Comparison of ENCODE assay signal across 1 cellular context in genomic region chr1:18530567-18531502, GRCh38.
TF ChIP-seq lines count a peak whose summit lies in the region.

No MANE protein-coding gene starts in this region.

TF ChIP-seq in HEK293, 187 proteins besides CTCF, POLR2A, EP300 and RAD21 (continued from another document):
- TF ChIP-seq BCL11A (tag by site-specific recombination; IDR thresholded peaks at IDR 0.05; ENCODE audit: low read depth) (no peak), WT1 (tag by site-specific recombination; IDR thresholded peaks at IDR 0.05) (no peak), ZNF530 (tag by site-specific recombination; IDR thresholded peaks at IDR 0.05; ENCODE audit: low read depth) (no peak), KLF17 (tag by site-specific recombination; IDR thresholded peaks at IDR 0.05) (0 out of 2 replicates have a peak, but pooled peaks have one; percentile 51), ZNF600 (tag by site-specific recombination; IDR thresholded peaks at IDR 0.05) (peak; percentile 48; the same call in 1 of the 2 replicates), ZNF350 (tag by site-specific recombination; IDR thresholded peaks at IDR 0.05) (no peak), YY2 (tag by site-specific recombination; IDR thresholded peaks at IDR 0.05) (no peak), ZSCAN30 (tag by site-specific recombination; IDR thresholded peaks at IDR 0.05) (no peak), KLF7 (tag by site-specific recombination; IDR thresholded peaks at IDR 0.05; ENCODE audit: borderline replicate concordance) (no peak), ZNF138 (tag by site-specific recombination; IDR thresholded peaks at IDR 0.05; ENCODE audit: borderline replicate concordance) (no peak), PATZ1 (tag by site-specific recombination; IDR thresholded peaks at IDR 0.05) (0 out of 2 replicates have a peak, but pooled peaks have one; percentile 27), SCRT2 (tag by site-specific recombination; IDR thresholded peaks at IDR 0.05) (no peak), ZBTB17 (tag by site-specific recombination; IDR thresholded peaks at IDR 0.05) (peak; percentile 64), PRDM10 (tag by site-specific recombination; IDR thresholded peaks at IDR 0.05) (peak; percentile 78), ZNF629 (tag by site-specific recombination; IDR thresholded peaks at IDR 0.05) (0 out of 2 replicates have a peak, but pooled peaks have one; percentile 27), ZSCAN18 (tag by site-specific recombination; IDR thresholded peaks at IDR 0.05) (no peak), ZNF155 (tag by site-specific recombination; IDR thresholded peaks at IDR 0.05) (no peak), ZNF174 (tag by site-specific recombination; IDR thresholded peaks at IDR 0.05) (no peak), ZSCAN16 (tag by site-specific recombination; IDR thresholded peaks at IDR 0.05) (no peak), INSM2 (tag by site-specific recombination; IDR thresholded peaks at IDR 0.05) (no peak), ZNF2 (tag by site-specific recombination; IDR thresholded peaks at IDR 0.05) (no peak), GLI4 (tag by site-specific recombination; IDR thresholded peaks at IDR 0.05) (no peak), EGR2 (tag by site-specific recombination; IDR thresholded peaks at IDR 0.05; ENCODE audit: low read depth) (peak; percentile 75), ZNF398 (tag by site-specific recombination; IDR thresholded peaks at IDR 0.05) (peak; percentile 52), ZFHX2 (tag by site-specific recombination; conservative IDR thresholded peaks at IDR 0.05) (peak; percentile 69), GLIS1 (tag by site-specific recombination; IDR thresholded peaks at IDR 0.05) (no peak), ZNF266 (tag by site-specific recombination; IDR thresholded peaks at IDR 0.05; ENCODE audit: low read depth) (no peak), SALL2 (tag by site-specific recombination; IDR thresholded peaks at IDR 0.05; ENCODE audit: borderline replicate concordance) (no peak), BCL6B (tag by site-specific recombination; IDR thresholded peaks at IDR 0.05) (no peak), ZBTB6 (tag by site-specific recombination; IDR thresholded peaks at IDR 0.05) (no peak), RBAK (tag by site-specific recombination; IDR thresholded peaks at IDR 0.05) (no peak), ZNF654 (tag by site-specific recombination; IDR thresholded peaks at IDR 0.05; ENCODE audit: low read depth) (peak; percentile 56), OSR2 (tag by site-specific recombination; IDR thresholded peaks at IDR 0.05) (0 out of 2 replicates have a peak, but pooled peaks have one; percentile 31), ZNF513 (tag by site-specific recombination; IDR thresholded peaks at IDR 0.05) (no peak), ZNF18 (tag by site-specific recombination; IDR thresholded peaks at IDR 0.05) (no peak)
